Comparison of ENCODE assay signal across 8 cellular contexts in genomic region chr18:57630002-57630758, GRCh38. TPM values are rescaled to one million over a fixed set of nuclear protein-coding genes. Genes with fewer than 3 reads are reported as not detected.
DNase-seq lines count a peak whose midpoint lies in the region; ATAC-seq and TF ChIP-seq lines count a peak whose summit lies in the region.

No MANE protein-coding gene starts in this region.

- H3K36me3 ChIP-seq in SK-N-SH (replicated peaks in 1 of 2; ENCODE audit: control insufficient read depth in 1 of 2, insufficient read depth in 2 of 2, low read length in 1 of 2) (no peaks in the 10 kb centered on the region), osteoblast (ENCODE audit: insufficient read depth, low read length) (no peaks in the 10 kb centered on the region), thoracic aorta (no peaks in the 10 kb centered on the region)

- TF ChIP-seq POLR2A in GM10847 (IDR thresholded peaks at IDR 0.05; ENCODE audit: extremely low read depth, insufficient read length), result peak; percentile 37

- H3K4me3 ChIP-seq in SK-N-SH (ENCODE audit: low read depth in 2 of 2, low read length in 1 of 2) (peak overlapping the region; percentile 74 to 88), osteoblast (ENCODE audit: insufficient read depth, low read length) (peak overlapping the region; percentile 81), thoracic aorta (peak overlapping the region; percentile 93)

- TF ChIP-seq RAD21 in SK-N-SH (IDR thresholded peaks at IDR 0.05; ENCODE audit: low read length), result peak; percentile 77

- H3K79me2 ChIP-seq in SK-N-SH (ENCODE audit: insufficient read depth) (0 out of 2 replicates have a peak, but pooled peaks cover 3% of the 10 kb centered on the region), osteoblast (ENCODE audit: insufficient read depth, low read length) (no peaks in the 10 kb centered on the region)

- H2AFZ ChIP-seq in SK-N-SH (ENCODE audit: low read depth) (peak overlapping the region; percentile 99), osteoblast (ENCODE audit: low read length) (peak overlapping the region; percentile 98)

- WGBS in SK-N-SH (ENCODE audit: low lambda C conversion rate), result under 1% methylated on average over 28 of the region's 52 CpGs

- H3K9me3 Mint-ChIP-seq in activated naive CD8-positive, alpha-beta T cell (ENCODE audit: low read depth), result no peaks in the 10 kb centered on the region
- peaks cover 6% of the 10 kb centered on the region for H3K9me3 Mint-ChIP-seq in glutamatergic neuron (ENCODE audit: unreplicated experiment)

- TF ChIP-seq CTCF in SK-N-SH (IDR thresholded peaks at IDR 0.05) (peak; percentile 68), glutamatergic neuron (IDR thresholded peaks at IDR 0.05; ENCODE audit: partially characterized antibody, unreplicated experiment) (no peak), osteoblast (IDR thresholded peaks at IDR 0.05; ENCODE audit: extremely low read depth, low read depth, low read length) (peak; percentile 62), thoracic aorta (IDR thresholded peaks at IDR 0.05) (peak; percentile 72)

- H3K27me3 ChIP-seq in SK-N-SH (ENCODE audit: insufficient read depth), result no peaks in the 10 kb centered on the region
- H3K27me3 ChIP-seq in osteoblast (ENCODE audit: insufficient read depth, low read length), result no peaks in the 10 kb centered on the region
- H3K27me3 ChIP-seq in thoracic aorta (replicated peaks; ENCODE audit: insufficient read depth), result no peaks in the 10 kb centered on the region

- H3K27ac ChIP-seq in SK-N-SH (ENCODE audit: low read depth in 2 of 2, low read length in 1 of 2), result peak overlapping the region; percentile 86
- peak overlapping the region; percentile 77 for H3K27ac ChIP-seq in osteoblast (ENCODE audit: low read depth, low read length)
- H3K27ac ChIP-seq in thoracic aorta, result peak overlapping the region; percentile 69 to 74

- H3K27ac Mint-ChIP-seq in activated naive CD8-positive, alpha-beta T cell, result peak overlapping the region; percentile 97
- peak overlapping the region; percentile 89 for H3K27ac Mint-ChIP-seq in glutamatergic neuron (ENCODE audit: unreplicated experiment)

- TF ChIP-seq EP300 in SK-N-SH (IDR thresholded peaks at IDR 0.05; ENCODE audit: borderline replicate concordance in 1 of 2, low read depth in 1 of 2, low read length in 1 of 2), result no peak

- H3K4me1 Mint-ChIP-seq in activated naive CD8-positive, alpha-beta T cell (ENCODE audit: low read depth), result peaks cover 18% of the 10 kb centered on the region
- peaks cover 4% of the 10 kb centered on the region for H3K4me1 Mint-ChIP-seq in glutamatergic neuron (ENCODE audit: low read depth, unreplicated experiment)

- peaks cover 14% of the 10 kb centered on the region for H3F3A ChIP-seq in SK-N-SH (replicated peaks; ENCODE audit: insufficient read depth)

- H3K9me3 ChIP-seq in SK-N-SH (no peaks in the 10 kb centered on the region), osteoblast (ENCODE audit: low read depth, low read length) (no peaks in the 10 kb centered on the region), thoracic aorta (no peaks in the 10 kb centered on the region)

- H3K4me1 ChIP-seq in SK-N-SH (ENCODE audit: control insufficient read depth in 1 of 2, insufficient read depth in 2 of 2, low read depth in 1 of 2, low read length in 1 of 2) (peaks cover 2% of the 10 kb centered on the region in 2 experiments; a peak in 1 of 4 replicates), osteoblast (ENCODE audit: insufficient read depth, low read length) (peaks cover 18% of the 10 kb centered on the region), thoracic aorta (ENCODE audit: control insufficient read depth in 1 of 2, low read depth in 2 of 2) (peaks cover 9 to 14% of the 10 kb centered on the region in 2 donors)

- H3K36me3 Mint-ChIP-seq in activated naive CD8-positive, alpha-beta T cell, result no peaks in the 10 kb centered on the region
- peaks cover 5% of the 10 kb centered on the region for H3K36me3 Mint-ChIP-seq in glutamatergic neuron (ENCODE audit: unreplicated experiment)

- ATAC-seq in HG02623 (IDR thresholded peaks at IDR 0.05; ENCODE audit: unreplicated experiment) (peak; percentile 92), thoracic aorta (ENCODE audit: insufficient number of reproducible peaks, low FRiP score, low read depth) (peak; percentile 89)

- POLR2A ChIA-PET in SK-N-SH (lab: Yijun Ruan, JAX), result interaction anchor here (2.3 kb wide), 1 partner anchor 8 kb away, joined by 7 read pairs; the partner anchor contains the start of gene NARS1

- CTCF ChIA-PET in SK-N-SH (lab: Yijun Ruan, JAX), result interaction anchor here (0.6 to 1.6 kb wide), 19 partner anchors 8 to 864 kb away, joined by 3 to 9 read pairs (median 3); partner anchors contain the start of genes NARS1 and NEDD4L

- peak; percentile 97 for DNase-seq in NCI-H1092 (lab: John Stamatoyannopoulos, UW)
- peak; percentile 95 for DNase-seq in SK-N-SH
- DNase-seq in glutamatergic neuron, result peak; percentile 96
- peak; percentile 99 for DNase-seq in osteoblast (ENCODE audit: insufficient read length, low spot score, missing footprints)
- peak; percentile 94 for DNase-seq in thoracic aorta (ENCODE audit: low spot score)

- peak overlapping the region; percentile 95 for H3K4me3 Mint-ChIP-seq in activated naive CD8-positive, alpha-beta T cell
- H3K4me3 Mint-ChIP-seq in glutamatergic neuron (ENCODE audit: unreplicated experiment), result peak overlapping the region; percentile 92

- H3K9me2 ChIP-seq in SK-N-SH, result no peaks in the 10 kb centered on the region

- H3K4me2 ChIP-seq in SK-N-SH (peak overlapping the region; percentile 77), osteoblast (ENCODE audit: insufficient read depth, low read length) (peak overlapping the region; percentile 87)

- H4K20me1 ChIP-seq in SK-N-SH (ENCODE audit: insufficient read depth), result no peaks in the 10 kb centered on the region
- no peaks in the 10 kb centered on the region for H4K20me1 ChIP-seq in osteoblast (ENCODE audit: insufficient read depth, low read length)

- H3K9ac ChIP-seq in SK-N-SH, result peak overlapping the region; percentile 81

- no peaks in the 10 kb centered on the region for H3K27me3 Mint-ChIP-seq in activated naive CD8-positive, alpha-beta T cell
- peaks cover 3% of the 10 kb centered on the region for H3K27me3 Mint-ChIP-seq in glutamatergic neuron (ENCODE audit: unreplicated experiment)

TF ChIP-seq in SK-N-SH, 30 proteins besides CTCF, POLR2A, EP300 and RAD21 (continues in another document):
- TF ChIP-seq FOXM1 (IDR thresholded peaks at IDR 0.05; ENCODE audit: low read depth) (no peak), USF2 (IDR thresholded peaks at IDR 0.05; ENCODE audit: borderline replicate concordance, low read depth, low read length) (no peak), POLR2AphosphoS5 (IDR thresholded peaks at IDR 0.05; ENCODE audit: low read depth, low read length) (peak; percentile 59), RFX5 (IDR thresholded peaks at IDR 0.05; ENCODE audit: low read length) (peak; percentile 33; the same call in 1 of the 2 replicates), FOXJ3 (CRISPR knock-in tag; IDR thresholded peaks at IDR 0.05) (peak; percentile 42; the same call in 1 of the 2 replicates)
- TF ChIP-seq, protein P1, sequence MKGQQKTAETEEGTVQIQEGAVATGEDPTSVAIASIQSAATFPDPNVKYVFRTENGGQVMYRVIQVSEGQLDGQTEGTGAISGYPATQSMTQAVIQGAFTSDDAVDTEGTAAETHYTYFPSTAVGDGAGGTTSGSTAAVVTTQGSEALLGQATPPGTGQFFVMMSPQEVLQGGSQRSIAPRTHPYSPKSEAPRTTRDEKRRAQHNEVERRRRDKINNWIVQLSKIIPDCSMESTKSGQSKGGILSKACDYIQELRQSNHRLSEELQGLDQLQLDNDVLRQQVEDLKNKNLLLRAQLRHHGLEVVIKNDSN (IDR thresholded peaks at IDR 0.05; ENCODE audit: borderline replicate concordance, low read depth), result peak; percentile 67
- TF ChIP-seq, protein P2, sequence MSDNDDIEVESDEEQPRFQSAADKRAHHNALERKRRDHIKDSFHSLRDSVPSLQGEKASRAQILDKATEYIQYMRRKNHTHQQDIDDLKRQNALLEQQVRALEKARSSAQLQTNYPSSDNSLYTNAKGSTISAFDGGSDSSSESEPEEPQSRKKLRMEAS (IDR thresholded peaks at IDR 0.05; ENCODE audit: low read depth), result peak; percentile 96

RNA-seq across cellular contexts. Expression of gene NARS1, which starts 8.5 kb away (rescaled TPM):
- 84.9 and 129 TPM in 2 replicates for polyA plus RNA-seq in SK-N-SH (2012; rRNA removed)
- 107 and 119 TPM in 2 replicates for polyA plus RNA-seq in SK-N-SH (2012; cell fraction: cytosol; rRNA removed)
- 101 and 188 TPM in 2 replicates for polyA plus RNA-seq in SK-N-SH (2012; cell fraction: nucleus; rRNA removed)
- total RNA-seq in glutamatergic neuron (ENCODE audit: unreplicated experiment), result 155 TPM
- total RNA-seq in osteoblast, result 190 and 222 TPM in 2 replicates
- 100 to 1,000 TPM in 1 of 2 donors, 10 to 100 TPM in 1; 65.0 to 116 TPM for total RNA-seq in thoracic aorta

RNA-seq across cellular contexts. Expression of gene FECH, which starts 43.7 kb away (rescaled TPM):
- 44.4 and 45.3 TPM in 2 replicates for polyA plus RNA-seq in SK-N-SH (2012; rRNA removed)
- 36.9 and 38.7 TPM in 2 replicates for polyA plus RNA-seq in SK-N-SH (2012; cell fraction: cytosol; rRNA removed)
- 21.8 and 27.8 TPM in 2 replicates for polyA plus RNA-seq in SK-N-SH (2012; cell fraction: nucleus; rRNA removed)
- total RNA-seq in glutamatergic neuron (ENCODE audit: unreplicated experiment) (16.5 TPM), osteoblast (32.2 and 38.0 TPM in 2 replicates), thoracic aorta (10 to 100 TPM; 34.4 to 39.6 TPM)

Comparison
In these comparisons a context has a peak if more than half of its experiments do, and no peak if none do; other contexts are left out.
1. Peak in every context shown above with its lines: DNase-seq, ATAC-seq, H3K4me3 ChIP-seq and H3K27ac ChIP-seq.